ENCODE assay signal across 11 cellular contexts in genomic region chr12:106091421-106091820, GRCh38. TPM values are rescaled to one million over a fixed set of nuclear protein-coding genes. Genes with fewer than 3 reads are reported as not detected.
DNase-seq lines count a peak whose midpoint lies in the region; FAIRE-seq and TF ChIP-seq lines count a peak whose summit lies in the region.
"Had no signal": no experiment of that assay in that cellular context is flagged by ENCODE, and none has a peak within 500 bp of the region (broad histone marks: within the 10 kb centered on the region; RNA-seq: fewer than 3 reads in every experiment).

No MANE protein-coding gene starts in this region.

- H3K27me3 ChIP-seq in Peyer's patch: no peaks in the 10 kb centered on the region
- H3K27me3 ChIP-seq in H1 (replicated peaks in 1 of 4; ENCODE audit: control insufficient read depth in 3 of 4, extremely low read depth in 1 of 4, insufficient read depth in 3 of 4, low read length in 3 of 4): no peaks in the 10 kb centered on the region
- H3K27me3 ChIP-seq in muscle layer of colon (ENCODE audit: control insufficient read depth in 1 of 2, insufficient read depth in 2 of 2, low read length in 2 of 2): no peaks in the 10 kb centered on the region
- no peaks in the 10 kb centered on the region for H3K27me3 ChIP-seq in thyroid gland

- H3K9me3 ChIP-seq in Peyer's patch (no peaks in the 10 kb centered on the region), H1 (ENCODE audit: insufficient read depth in 2 of 2, low read depth in 1 of 2, low read length in 1 of 2) (no peaks in the 10 kb centered on the region), muscle layer of colon (ENCODE audit: low read length) (no peaks in the 10 kb centered on the region), thyroid gland (no peaks in the 10 kb centered on the region)

- H4K20me1 ChIP-seq in H1 (replicated peaks in 1 of 2; ENCODE audit: control insufficient read depth in 1 of 2, insufficient read depth in 2 of 2, low read length in 2 of 2): no peaks in the 10 kb centered on the region

- TF ChIP-seq POLR2A in Peyer's patch (IDR thresholded peaks at IDR 0.05) (no peak), H1 (IDR thresholded peaks at IDR 0.05; ENCODE audit: control extremely low read depth in 1 of 2, low read depth in 2 of 2, low read length in 2 of 2) (no peak), thyroid gland (IDR thresholded peaks at IDR 0.05) (no peak)

- no peak for TF ChIP-seq RAD21 in H1 (IDR thresholded peaks at IDR 0.05 in 1 of 2, conservative IDR thresholded peaks at IDR 0.05 in 1 of 2; ENCODE audit: low read depth in 2 of 2, low read length in 2 of 2)

- H3K9ac ChIP-seq in H1 (replicated peaks in 1 of 4; ENCODE audit: extremely low read depth in 1 of 4, low read depth in 3 of 4, low read length in 3 of 4) (no peak overlapping the region), muscle layer of colon (ENCODE audit: low read length) (no peak overlapping the region)

- H3K36me3 ChIP-seq in Peyer's patch (no peaks in the 10 kb centered on the region), H1 (ENCODE audit: control insufficient read depth in 2 of 4, insufficient read depth in 4 of 4, low read length in 3 of 4) (peaks cover 0 to 4% (median 1%) of the 10 kb centered on the region in 4 experiments; a peak in 3 of 8 replicates), muscle layer of colon (ENCODE audit: insufficient read depth, low read length) (no peaks in the 10 kb centered on the region), thyroid gland (no peaks in the 10 kb centered on the region)

- H3K18ac ChIP-seq in H1 (ENCODE audit: extremely low read depth, low read length): no peak overlapping the region

- no peak overlapping the region for H3K23ac ChIP-seq in H1 (ENCODE audit: insufficient read length)

- FAIRE-seq in H1 (lab: Jason Lieb, UNC): no peak
- FAIRE-seq: bronchial epithelial cell had no signal

- H2BK120ac ChIP-seq in H1 (replicated peaks; ENCODE audit: low read depth, low read length): no peak overlapping the region

- H3K79me1 ChIP-seq in H1 (ENCODE audit: low read depth, low read length): no peaks in the 10 kb centered on the region; the same call in 1 of the 2 replicates

- H3K79me2 ChIP-seq in H1 (ENCODE audit: control insufficient read depth in 1 of 2, insufficient read depth in 2 of 2, low read length in 2 of 2): peaks cover 0 to 9% of the 10 kb centered on the region in 2 experiments; a peak in 1 of 4 replicates

- CTCF ChIA-PET in H1 (lab: Charles Lee; ENCODE audit: partially characterized antibody): interaction anchor here (1.4 to 2.5 kb wide), 3 partner anchors 16 to 386 kb away, joined by 3 to 7 read pairs (median 3); no protein-coding TSS in a partner anchor

- peak overlapping the region; percentile 11; the same call in 1 of the 2 replicates for H2AK5ac ChIP-seq in H1 (ENCODE audit: low read depth, low read length)

- H2BK15ac ChIP-seq in H1 (ENCODE audit: low read length): no peak overlapping the region

- POLR2A ChIA-PET in H1 (lab: Charles Lee; ENCODE audit: partially characterized antibody): no interaction called here

- no peak overlapping the region for H2BK20ac ChIP-seq in H1 (ENCODE audit: low read length)

- H3K4me1 ChIP-seq in Peyer's patch (peaks cover 0 to 8% (median 0%) of the 10 kb centered on the region in 4 donors), H1 (replicated peaks in 1 of 4; ENCODE audit: control insufficient read depth in 3 of 4, insufficient read depth in 4 of 4, low read length in 3 of 4) (peaks cover 0 to 4% (median 0%) of the 10 kb centered on the region in 4 experiments; a peak in 2 of 7 replicates), muscle layer of colon (ENCODE audit: insufficient read depth, low read length) (peaks cover 21% of the 10 kb centered on the region), thyroid gland (peaks cover 3 to 25% of the 10 kb centered on the region in 2 donors)

- no peak overlapping the region for H4K5ac ChIP-seq in H1 (ENCODE audit: insufficient read length, low read depth, low read length)

- no peak overlapping the region for H2BK12ac ChIP-seq in H1 (ENCODE audit: low read depth, low read length)

- no peak overlapping the region for H3K4ac ChIP-seq in H1 (replicated peaks; ENCODE audit: insufficient read length, low read depth, low read length)

- H4K91ac ChIP-seq in H1 (replicated peaks; ENCODE audit: insufficient read length, low read length): no peak overlapping the region

- no peak overlapping the region for H3K14ac ChIP-seq in H1 (ENCODE audit: insufficient read length)

- H3K27ac ChIP-seq in Peyer's patch (peak overlapping the region in 3 of 4 donors; percentile 11 to 59 (median 12)), H1 (ENCODE audit: low read depth, low read length) (no peak overlapping the region), muscle layer of colon (ENCODE audit: low read depth, low read length) (peak overlapping the region; percentile 25), thyroid gland (peak overlapping the region; percentile 20 to 72 (median 48))

- DNase-seq in Peyer's patch: no peak
- DNase-seq in H1 (ENCODE audit: low read depth in 1 of 2, low spot score in 2 of 2): no peak
- DNase-seq in thyroid gland: no peak
- no peak for DNase-seq in stimulated activated naive CD4-positive, alpha-beta T cell treated with Interleukin-2 at 50 U/mL for 16 hours (lab: John Stamatoyannopoulos, UW)
- no peak for DNase-seq in iPS-NIHi7 (ENCODE audit: extremely low spot score)
- DNase-seq in GM13976 (ENCODE audit: low spot score): no peak
- DNase-seq in D341Med (ENCODE audit: low spot score): no peak
- DNase-seq: activated CD4-positive, alpha-beta T cell treated with anti-CD3 and anti-CD28 coated beads for 4 hours; Karpas-422 had no signal

- no peak overlapping the region for H3K4me2 ChIP-seq in H1 (ENCODE audit: insufficient read depth in 1 of 2, low read depth in 2 of 2, low read length in 2 of 2)

- H3K23me2 ChIP-seq in H1 (ENCODE audit: low read depth, low read length): no peaks in the 10 kb centered on the region

- H2AFZ ChIP-seq in H1 (ENCODE audit: low read length): no peak overlapping the region

- WGBS in H1 (ENCODE audit: extremely low coverage in 1 of 2, insufficient coverage in 1 of 2, insufficient read length in 1 of 2, insufficient replicate concordance in 2 of 2, low coverage in 1 of 2, low lambda C conversion rate in 2 of 2, missing lambda C conversion rate in 1 of 2), 2 experiments: 77% methylated on average over 5 of the region's 6 CpGs; no CpG with 5 or more reads in 1 of the 2 experiments
- 83% methylated on average over 6 of the region's 6 CpGs for WGBS in thyroid gland, 2 donors

- intact Hi-C loops in thyroid gland (cut with DNase I): no loop called here

- in situ Hi-C loops in GM13976 (cut with MboI; ENCODE audit: low sequenced_read_pairs, unreplicated experiment): no loop called here

- H3K56ac ChIP-seq in H1 (replicated peaks; ENCODE audit: insufficient read length, low read depth, low read length): no peak overlapping the region

- no peak overlapping the region for H3K4me3 ChIP-seq in Peyer's patch
- no peak overlapping the region for H3K4me3 ChIP-seq in H1 (ENCODE audit: extremely low read depth in 1 of 4, insufficient read depth in 2 of 4, low read depth in 3 of 4, low read length in 4 of 4)
- H3K4me3 ChIP-seq in muscle layer of colon (ENCODE audit: low read depth in 1 of 2, low read length in 2 of 2): no peak overlapping the region
- H3K4me3 ChIP-seq in thyroid gland (replicated peaks in 1 of 3): no peak overlapping the region

- no peak overlapping the region for H4K8ac ChIP-seq in H1 (ENCODE audit: extremely low read depth, insufficient read depth, low read length)

- TF ChIP-seq EP300 in H1 (IDR thresholded peaks at IDR 0.05; ENCODE audit: borderline replicate concordance in 1 of 2, low read depth in 2 of 2, low read length in 2 of 2): no peak

- H2BK5ac ChIP-seq in H1 (ENCODE audit: low read depth, low read length): no peak overlapping the region

- TF ChIP-seq CTCF in Peyer's patch (IDR thresholded peaks at IDR 0.05) (no peak), H1 (IDR thresholded peaks at IDR 0.05; ENCODE audit: control extremely low read depth in 1 of 3, insufficient read depth in 1 of 3, low read depth in 1 of 3, low read length in 3 of 3) (no peak), thyroid gland (IDR thresholded peaks at IDR 0.05) (no peak), GM13976 (IDR thresholded peaks at IDR 0.05; ENCODE audit: borderline replicate concordance, control extremely low read depth, extremely low read depth, insufficient read depth, missing control alignments) (no peak)

TF ChIP-seq in H1, 55 proteins besides CTCF, POLR2A, EP300 and RAD21 (continues in another document):
- TF ChIP-seq PHF8 (conservative IDR thresholded peaks at IDR 0.05; ENCODE audit: low read depth, low read length) (no peak), SIX5 (IDR thresholded peaks at IDR 0.05; ENCODE audit: low read depth, low read length) (no peak), SIN3A (conservative IDR thresholded peaks at IDR 0.05 in 1 of 2, IDR thresholded peaks at IDR 0.05 in 1 of 2; ENCODE audit: low read depth in 1 of 2, low read length in 2 of 2) (no peak), TEAD4 (IDR thresholded peaks at IDR 0.05; ENCODE audit: low read depth, low read length) (no peak), E2F6 (IDR thresholded peaks at IDR 0.05) (no peak), SIRT6 (IDR thresholded peaks at IDR 0.05; ENCODE audit: low read length) (no peak), CHD1 (IDR thresholded peaks at IDR 0.05; ENCODE audit: low read depth, low read length) (no peak), FOSL1 (IDR thresholded peaks at IDR 0.05; ENCODE audit: insufficient read depth, low read depth, low read length) (no peak), BRCA1 (IDR thresholded peaks at IDR 0.05; ENCODE audit: low read depth, low read length) (no peak), NRF1 (IDR thresholded peaks at IDR 0.05; ENCODE audit: low read depth, low read length) (no peak), CHD2 (IDR thresholded peaks at IDR 0.05; ENCODE audit: low read length) (no peak)

RNA-seq across cellular contexts. Expression of gene NUAK1, which starts 47.3 kb away (rescaled TPM):
- total RNA-seq in Peyer's patch (1 to 10 TPM; 2.1 to 7.7 (median 4.6) TPM), thyroid gland (10 to 100 TPM in 3 of 4 donors, 1 to 10 TPM in 1; 4.5 to 38.4 (median 10.6) TPM)
- 18.2 and 18.9 TPM in 2 replicates for total RNA-seq in H1 (2021; fragmentation: NEBNext Ultra II Directional; extraction: Animal tissue kit (Norgen Biotek cat#: 25700))
- 6.7 and 7.7 TPM in 2 replicates for polyA plus RNA-seq in H1 (2011; rRNA removed)
- polyA plus RNA-seq in H1 (2011; cell fraction: cytosol; rRNA removed): 7.7 TPM
- polyA plus RNA-seq in H1 (2011; cell fraction: nucleus; rRNA removed): 13.5 TPM
- 6.6 to 13.0 TPM (median 9.9 TPM) in 4 replicates for polyA plus RNA-seq in H1 (2012, experiment 1 of 2)
- 4.0 TPM for polyA plus RNA-seq in H1 (2012, experiment 2 of 2)
- polyA plus RNA-seq in H1 (2013, experiment 1 of 2): 6.9 TPM
- polyA plus RNA-seq in H1 (2013, experiment 2 of 2): 6.9 TPM
- 21.4 and 22.7 TPM in 2 replicates for polyA minus RNA-seq in H1 (2011; rRNA and poly(A)+ RNA removed)
- 12.1 TPM for polyA minus RNA-seq in H1 (2011; cell fraction: cytosol; rRNA and poly(A)+ RNA removed)
- 14.6 TPM for polyA minus RNA-seq in H1 (2011; cell fraction: nucleus; rRNA and poly(A)+ RNA removed)
